10 cellular contexts compared by ENCODE assay signal in the genomic region with DNA sequence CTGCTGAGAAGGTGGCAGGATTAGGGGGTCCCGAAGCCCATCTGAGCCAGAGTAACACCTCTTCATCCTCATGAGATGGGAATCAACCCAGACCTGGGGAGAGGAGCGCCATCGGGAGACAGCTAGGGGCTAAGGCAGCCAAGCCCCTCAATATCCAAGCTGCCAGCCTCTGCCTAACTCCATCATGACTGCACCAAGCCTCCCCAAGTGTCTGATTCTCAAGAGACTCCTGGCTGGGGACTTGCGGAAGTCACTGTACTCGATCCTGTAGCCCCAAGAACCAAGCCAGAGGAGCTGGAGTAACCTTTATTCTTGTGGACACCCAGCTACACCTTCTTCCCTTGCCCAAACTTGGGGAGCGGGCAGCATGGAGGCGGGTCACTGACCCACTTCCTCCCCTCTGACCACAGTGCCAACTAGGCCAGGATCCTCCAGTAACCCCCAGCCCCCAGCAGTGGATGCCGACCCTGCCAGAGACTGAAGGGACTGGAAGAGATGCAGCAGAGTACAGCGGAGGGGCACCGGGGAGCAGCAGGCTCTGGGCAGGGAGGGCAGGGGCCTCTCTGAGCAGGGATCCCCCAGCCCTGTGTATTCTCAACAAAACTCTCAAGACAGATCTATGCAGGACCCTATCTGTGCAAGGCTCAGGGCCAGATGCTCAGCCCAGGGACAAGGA. TPM values are rescaled to one million over a fixed set of nuclear protein-coding genes. Genes with fewer than 3 reads are reported as not detected.
DNase-seq lines count a peak whose midpoint lies in the region; ATAC-seq, FAIRE-seq and TF ChIP-seq lines count a peak whose summit lies in the region.
"Had no signal": no experiment of that assay in that cellular context is flagged by ENCODE, and none has a peak within 500 bp of the region (broad histone marks: within the 10 kb centered on the region; RNA-seq: fewer than 3 reads in every experiment).

No MANE protein-coding gene starts in this region.

- H3K4me3 ChIP-seq in CD8-positive, alpha-beta T cell (ENCODE audit: low read depth, low read length), result no peak overlapping the region
- H3K4me3 ChIP-seq in Panc1 (ENCODE audit: low read depth in 2 of 2, low read length in 2 of 2) (peak overlapping the region; percentile 7 to 25; a peak in 2 of 4 replicates), fibroblast of mammary gland (ENCODE audit: control insufficient read depth, low read depth, low read length) (peak overlapping the region; percentile 25), gastrocnemius medialis (peak overlapping the region; percentile 29 to 76 (median 67))

- CTCF ChIA-PET in CD8-positive, alpha-beta T cell (lab: Charles Lee), result interaction anchor here (0.7 kb wide), 1 partner anchor 1142 kb away, joined by 3 read pairs; no protein-coding TSS in a partner anchor
- CTCF ChIA-PET in Panc1 (lab: Charles Lee), result no interaction called here
- CTCF ChIA-PET in activated naive CD4-positive, alpha-beta T cell treated with anti-CD3 and anti-CD28 coated beads, Interleukin-2, amount 10 ng/mL, durations not matched to agents 7 days and 5 days (lab: Charles Lee), result interaction anchor here (0.5 kb wide), 1 partner anchor 27 kb away, joined by 3 read pairs; no protein-coding TSS in a partner anchor

- no peak overlapping the region for H3K27ac Mint-ChIP-seq in CD8-positive, alpha-beta T cell
- H3K27ac Mint-ChIP-seq in activated naive CD4-positive, alpha-beta T cell treated with anti-CD3 and anti-CD28 coated beads, Interleukin-2, amount 10 ng/mL, durations not matched to agents 7 days and 5 days, result no peak overlapping the region

- peaks cover 10% of the 10 kb centered on the region for H3K36me3 ChIP-seq in CD8-positive, alpha-beta T cell (ENCODE audit: insufficient read depth, low read length)
- H3K36me3 ChIP-seq in Panc1 (ENCODE audit: control insufficient read depth, insufficient read depth, low read length) (no peaks in the 10 kb centered on the region), gastrocnemius medialis (no peaks in the 10 kb centered on the region)

- POLR2A ChIA-PET in CD8-positive, alpha-beta T cell (lab: Charles Lee), result interaction anchor here (2.1 kb wide), 1 partner anchor 13 kb away, joined by 11 read pairs; the partner anchor contains the start of gene HDAC5
- POLR2A ChIA-PET in Panc1 (lab: Charles Lee), result no interaction called here

- no peak for TF ChIP-seq POLR2A in gastrocnemius medialis (IDR thresholded peaks at IDR 0.05)
- TF ChIP-seq POLR2A in H54 (IDR thresholded peaks at IDR 0.05; ENCODE audit: low read depth, low read length), result no peak

- no TSS peak for BruUV-seq in Panc1 (replicated peaks; lab: Mats Ljungman, UMichigan)

- H3K9me3 ChIP-seq in CD8-positive, alpha-beta T cell (ENCODE audit: low read length), result no peaks in the 10 kb centered on the region
- H3K9me3 ChIP-seq in Panc1 (ENCODE audit: control insufficient read depth, insufficient read depth, low read depth, low read length) (no peaks in the 10 kb centered on the region), gastrocnemius medialis (no peaks in the 10 kb centered on the region)

- H3K9me3 Mint-ChIP-seq in CD8-positive, alpha-beta T cell, result no peaks in the 10 kb centered on the region
- H3K9me3 Mint-ChIP-seq in activated naive CD4-positive, alpha-beta T cell treated with anti-CD3 and anti-CD28 coated beads, Interleukin-2, amount 10 ng/mL, durations not matched to agents 7 days and 5 days, result no peaks in the 10 kb centered on the region
- H3K9me3 Mint-ChIP-seq: neural crest cell had no signal

- no peaks in the 10 kb centered on the region for H3K27me3 Mint-ChIP-seq in CD8-positive, alpha-beta T cell (ENCODE audit: low read depth)
- no peaks in the 10 kb centered on the region for H3K27me3 Mint-ChIP-seq in activated naive CD4-positive, alpha-beta T cell treated with anti-CD3 and anti-CD28 coated beads, Interleukin-2, amount 10 ng/mL, durations not matched to agents 7 days and 5 days

- H3K27me3 ChIP-seq in CD8-positive, alpha-beta T cell (ENCODE audit: insufficient read depth, low read length), result no peaks in the 10 kb centered on the region
- no peaks in the 10 kb centered on the region for H3K27me3 ChIP-seq in Panc1 (ENCODE audit: control insufficient read depth, insufficient read depth, low read length)
- no peaks in the 10 kb centered on the region for H3K27me3 ChIP-seq in gastrocnemius medialis

- no peak for DNase-seq in CD8-positive, alpha-beta T cell
- DNase-seq in Panc1 (ENCODE audit: low read depth, low spot score), result no peak
- no peak for DNase-seq in fibroblast of mammary gland (ENCODE audit: low read depth)
- DNase-seq in gastrocnemius medialis, result no peak
- no peak for DNase-seq in activated naive CD4-positive, alpha-beta T cell treated with anti-CD3 and anti-CD28 coated beads, Interleukin-2, amount 10 ng/mL, durations not matched to agents 7 days and 5 days
- DNase-seq in H54 (ENCODE audit: insufficient read length, low spot score), result no peak
- DNase-seq: effector memory CD4-positive, alpha-beta T cell had no signal

- no peak for FAIRE-seq in H54 (lab: Jason Lieb, UNC)

- H3K4me1 Mint-ChIP-seq in CD8-positive, alpha-beta T cell (ENCODE audit: low read depth), result peaks cover 31% of the 10 kb centered on the region
- peaks cover 28% of the 10 kb centered on the region for H3K4me1 Mint-ChIP-seq in activated naive CD4-positive, alpha-beta T cell treated with anti-CD3 and anti-CD28 coated beads, Interleukin-2, amount 10 ng/mL, durations not matched to agents 7 days and 5 days

- H3K4me3 Mint-ChIP-seq in CD8-positive, alpha-beta T cell, result peak overlapping the region; percentile 11
- no peak overlapping the region for H3K4me3 Mint-ChIP-seq in activated naive CD4-positive, alpha-beta T cell treated with anti-CD3 and anti-CD28 coated beads, Interleukin-2, amount 10 ng/mL, durations not matched to agents 7 days and 5 days
- H3K4me3 Mint-ChIP-seq: neural crest cell had no signal

- TF ChIP-seq CTCF in CD8-positive, alpha-beta T cell (IDR thresholded peaks at IDR 0.05), result no peak
- TF ChIP-seq CTCF in Panc1 (IDR thresholded peaks at IDR 0.05), result no peak
- no peak for TF ChIP-seq CTCF in fibroblast of mammary gland (conservative IDR thresholded peaks at IDR 0.05; ENCODE audit: control insufficient read depth, insufficient read depth, low read depth, low read length)
- no peak for TF ChIP-seq CTCF in gastrocnemius medialis (IDR thresholded peaks at IDR 0.05 in 4 of 5, conservative IDR thresholded peaks at IDR 0.05 in 1 of 5)

- in situ Hi-C loops in Panc1 (cut with HindIII; ENCODE audit: low pct_unique_long_range_greater_than_20kb, low sequenced_read_pairs), result no loop called here
- in situ Hi-C loops in gastrocnemius medialis (cut with MboI; ENCODE audit: low sequenced_read_pairs in 4 of 4), result no loop called here

- intact Hi-C loops in CD8-positive, alpha-beta T cell (cut with DNase I, micrococcal nuclease), result no loop called here
- intact Hi-C loops in Panc1 (cut with micrococcal nuclease; ENCODE audit: unreplicated experiment), result no loop called here
- intact Hi-C loops in gastrocnemius medialis (cut with DNase I; ENCODE audit: low total_unique reads), result loop anchor here (2.0 to 10.0 kb wide), 3 partner anchors 39 to 335 kb away; partner anchors contain the start of genes DUSP3 and G6PC3

- no peak overlapping the region for H3K27ac ChIP-seq in CD8-positive, alpha-beta T cell (ENCODE audit: low read depth, low read length)
- H3K27ac ChIP-seq in Panc1 (ENCODE audit: low read length) (no peak overlapping the region), gastrocnemius medialis (peak overlapping the region; percentile 92 to 94 (median 94))

- H3K36me3 Mint-ChIP-seq in CD8-positive, alpha-beta T cell, result peaks cover 26% of the 10 kb centered on the region
- peaks cover 3% of the 10 kb centered on the region for H3K36me3 Mint-ChIP-seq in activated naive CD4-positive, alpha-beta T cell treated with anti-CD3 and anti-CD28 coated beads, Interleukin-2, amount 10 ng/mL, durations not matched to agents 7 days and 5 days

- ATAC-seq in CD8-positive, alpha-beta T cell, result no peak
- ATAC-seq in Panc1, result no peak
- no peak for ATAC-seq in gastrocnemius medialis
- ATAC-seq in HG02885 (IDR thresholded peaks at IDR 0.05; ENCODE audit: poor library complexity, unreplicated experiment), result no peak
- no peak for ATAC-seq in HG03469 (IDR thresholded peaks at IDR 0.05; ENCODE audit: unreplicated experiment)

- peaks cover 28% of the 10 kb centered on the region for H3K4me1 ChIP-seq in CD8-positive, alpha-beta T cell (ENCODE audit: insufficient read depth, low read length)
- H3K4me1 ChIP-seq in Panc1 (ENCODE audit: control insufficient read depth, insufficient read depth, low read length) (peaks cover 28% of the 10 kb centered on the region), gastrocnemius medialis (peaks cover 94 to 97% of the 10 kb centered on the region in 2 donors)

RNA-seq across cellular contexts. Expression of gene HDAC5, which starts 13.3 kb away (rescaled TPM):
- 10 to 100 TPM; 95.6 to 96.3 TPM for total RNA-seq in CD8-positive, alpha-beta T cell
- total RNA-seq in Panc1 (2021; ENCODE audit: unreplicated experiment) (11.5 TPM), gastrocnemius medialis (100 to 1,000 TPM in 2 of 4 donors, 10 to 100 TPM in 2; 36.5 to 301 (median 88.0) TPM)
- polyA plus RNA-seq in Panc1 (2012; ENCODE audit: insufficient read length), result 27.9 TPM

RNA-seq across cellular contexts. Expression of gene HROB, which starts 31.6 kb away (rescaled TPM):
- total RNA-seq in CD8-positive, alpha-beta T cell, result 1 to 10 TPM; 4.0 to 4.9 TPM
- total RNA-seq in Panc1 (2021; ENCODE audit: unreplicated experiment), result 7.8 TPM
- polyA plus RNA-seq in Panc1 (2012; ENCODE audit: insufficient read length), result 2.7 TPM
- 1 to 10 TPM in 3 of 4 donors, under 1 TPM in 1; 0.97 to 7.4 (median 1.9) TPM for total RNA-seq in gastrocnemius medialis

RNA-seq across cellular contexts. Expression of gene G6PC3, which starts 39.6 kb away (rescaled TPM):
- total RNA-seq in CD8-positive, alpha-beta T cell, result 1 to 10 TPM; 4.8 to 5.9 TPM
- total RNA-seq in Panc1 (2021; ENCODE audit: unreplicated experiment), result 42.7 TPM
- polyA plus RNA-seq in Panc1 (2012; ENCODE audit: insufficient read length), result 65.1 TPM
- total RNA-seq in gastrocnemius medialis, result 10 to 100 TPM; 30.5 to 40.5 (median 36.4) TPM

RNA-seq across cellular contexts. Expression of gene LSM12, which starts 43.7 kb away (rescaled TPM):
- total RNA-seq in CD8-positive, alpha-beta T cell, result 10 to 100 TPM; 39.8 to 40.5 TPM
- 73.0 TPM for total RNA-seq in Panc1 (2021; ENCODE audit: unreplicated experiment)
- 34.8 TPM for polyA plus RNA-seq in Panc1 (2012; ENCODE audit: insufficient read length)
- 10 to 100 TPM; 41.6 to 79.0 (median 56.5) TPM for total RNA-seq in gastrocnemius medialis

Comparison
In these comparisons a context has a peak if more than half of its experiments do, and no peak if none do; other contexts are left out.
1. H3K27ac ChIP-seq: peak in gastrocnemius medialis (4 of 4); none in CD8-positive, alpha-beta T cell (single experiment) and Panc1 (single experiment).